ENCODE assay signal across 8 cellular contexts in genomic region chr11:74989269-74989655, GRCh38. TPM values are rescaled to one million over a fixed set of nuclear protein-coding genes. Genes with fewer than 3 reads are reported as not detected.
DNase-seq lines count a peak whose midpoint lies in the region; ATAC-seq and TF ChIP-seq lines count a peak whose summit lies in the region.

No MANE protein-coding gene starts in this region.

- H3K4me3 ChIP-seq in iPS-18a (ENCODE audit: low read length) (peak overlapping the region; percentile 87), stomach (peak overlapping the region; percentile 61 to 82 (median 68))

- H3K36me3 Mint-ChIP-seq in activated CD8-positive, alpha-beta T cell treated with anti-CD3 and anti-CD28 coated beads, Interleukin-2, amount 10 ng/mL, durations not matched to agents 7 days and 5 days (ENCODE audit: low read depth), result peaks cover 2% of the 10 kb centered on the region

- H3K4me1 ChIP-seq in iPS-18a (ENCODE audit: control insufficient read depth, low read depth, low read length) (no peaks in the 10 kb centered on the region), stomach (peaks cover 0 to 28% (median 25%) of the 10 kb centered on the region in 4 donors)

- peak overlapping the region; percentile 75 for H3K9ac ChIP-seq in iPS-18a (ENCODE audit: low read length)

- CTCF ChIA-PET in activated CD8-positive, alpha-beta T cell treated with anti-CD3 and anti-CD28 coated beads, Interleukin-2, amount 10 ng/mL, durations not matched to agents 7 days and 5 days (lab: Charles Lee), result interaction anchor here (0.9 to 2.2 kb wide), 11 partner anchors 11 to 280 kb away, joined by 3 to 11 read pairs (median 5); partner anchors contain the start of genes SPCS2, TPBGL and XRRA1

- 1 to 5% (median 3%) methylated on average over 8 of the region's 8 CpGs for WGBS in stomach, 5 donors

- ATAC-seq in GM18861 (IDR thresholded peaks at IDR 0.05; ENCODE audit: unreplicated experiment) (peak; percentile 2), HG03135 (IDR thresholded peaks at IDR 0.05; ENCODE audit: unreplicated experiment) (peak; percentile 5), HG03520 (IDR thresholded peaks at IDR 0.05; ENCODE audit: unreplicated experiment) (no peak)
- no peak for ATAC-seq in activated CD8-positive, alpha-beta T cell treated with anti-CD3 and anti-CD28 coated beads, Interleukin-2, amount 10 ng/mL, durations not matched to agents 7 days and 5 days

- H3K27me3 ChIP-seq in iPS-18a (ENCODE audit: control insufficient read depth, insufficient read depth, low read length) (no peaks in the 10 kb centered on the region), stomach (no peaks in the 10 kb centered on the region)

- H3K27me3 Mint-ChIP-seq in activated CD8-positive, alpha-beta T cell treated with anti-CD3 and anti-CD28 coated beads, Interleukin-2, amount 10 ng/mL, durations not matched to agents 7 days and 5 days (ENCODE audit: low read depth), result no peaks in the 10 kb centered on the region

- peaks cover under 1% of the 10 kb centered on the region for H3K36me3 ChIP-seq in iPS-18a (ENCODE audit: control insufficient read depth, low read depth, low read length)
- H3K36me3 ChIP-seq in stomach, result peaks cover 0 to 2% (median 1%) of the 10 kb centered on the region in 4 donors

- no peak overlapping the region for H3K27ac ChIP-seq in iPS-18a (ENCODE audit: low read length)
- peak overlapping the region; percentile 67 to 86 (median 75) for H3K27ac ChIP-seq in stomach

- TF ChIP-seq EP300 in stomach (IDR thresholded peaks at IDR 0.05), result no peak

- POLR2A ChIA-PET in activated CD8-positive, alpha-beta T cell treated with anti-CD3 and anti-CD28 coated beads, Interleukin-2, amount 10 ng/mL, durations not matched to agents 7 days and 5 days (lab: Charles Lee), result interaction anchor here (0.6 to 2.3 kb wide), 9 partner anchors 9 to 537 kb away, joined by 3 to 9 read pairs (median 3); partner anchors contain the start of genes SPCS2 and XRRA1

- no peaks in the 10 kb centered on the region for H3K9me3 Mint-ChIP-seq in activated CD8-positive, alpha-beta T cell treated with anti-CD3 and anti-CD28 coated beads, Interleukin-2, amount 10 ng/mL, durations not matched to agents 7 days and 5 days (ENCODE audit: insufficient read depth)

- DNase-seq in activated CD8-positive, alpha-beta T cell treated with anti-CD3 and anti-CD28 coated beads, Interleukin-2, amount 10 ng/mL, durations not matched to agents 7 days and 5 days, result no peak
- no peak for DNase-seq in stomach
- DNase-seq in cortex of kidney (lab: John Stamatoyannopoulos, UW), result no peak
- DNase-seq in NCI-H2081 treated with DMSO at 0.1 percent for 48 hours (lab: John Stamatoyannopoulos, UW), result no peak

- H3K4me3 Mint-ChIP-seq in activated CD8-positive, alpha-beta T cell treated with anti-CD3 and anti-CD28 coated beads, Interleukin-2, amount 10 ng/mL, durations not matched to agents 7 days and 5 days, result peak overlapping the region; percentile 94

- H3K27ac Mint-ChIP-seq in activated CD8-positive, alpha-beta T cell treated with anti-CD3 and anti-CD28 coated beads, Interleukin-2, amount 10 ng/mL, durations not matched to agents 7 days and 5 days, result peak overlapping the region; percentile 91

- TF ChIP-seq CTCF in stomach (IDR thresholded peaks at IDR 0.05), result no peak

- intact Hi-C loops in stomach (cut with DNase I; ENCODE audit: low total_unique reads), result no loop called here

- peaks cover 32% of the 10 kb centered on the region for H3K4me1 Mint-ChIP-seq in activated CD8-positive, alpha-beta T cell treated with anti-CD3 and anti-CD28 coated beads, Interleukin-2, amount 10 ng/mL, durations not matched to agents 7 days and 5 days (ENCODE audit: low read depth)

- TF ChIP-seq POLR2A in stomach (IDR thresholded peaks at IDR 0.05), result no peak

- H3K9me3 ChIP-seq in iPS-18a (ENCODE audit: control insufficient read depth, low read depth, low read length) (no peaks in the 10 kb centered on the region), stomach (no peaks in the 10 kb centered on the region)

RNA-seq across cellular contexts. Expression of gene NEU3, which starts 0.5 kb away (rescaled TPM):
- total RNA-seq in activated CD8-positive, alpha-beta T cell treated with anti-CD3 and anti-CD28 coated beads, Interleukin-2, amount 10 ng/mL, durations not matched to agents 7 days and 5 days, result 10 to 100 TPM; 15.8 to 16.7 TPM
- 10 to 100 TPM in 2 of 5 donors, 1 to 10 TPM in 2, under 1 TPM in 1; 0.58 to 33.5 (median 8.7) TPM for total RNA-seq in stomach
- polyA plus RNA-seq in stomach, result 1 to 10 TPM; 1.5 to 5.6 (median 1.9) TPM

RNA-seq across cellular contexts. Expression of gene SPCS2, which starts 40.2 kb away (rescaled TPM):
- 100 to 1,000 TPM; 149 to 156 TPM for total RNA-seq in activated CD8-positive, alpha-beta T cell treated with anti-CD3 and anti-CD28 coated beads, Interleukin-2, amount 10 ng/mL, durations not matched to agents 7 days and 5 days
- 100 to 1,000 TPM in 1 of 5 donors, 10 to 100 TPM in 2, 1 to 10 TPM in 2; 5.4 to 191 (median 25.8) TPM for total RNA-seq in stomach
- 100 to 1,000 TPM in 1 of 3 donors, 10 to 100 TPM in 2; 56.5 to 111 (median 70.6) TPM for polyA plus RNA-seq in stomach

RNA-seq across cellular contexts. Expression of gene XRRA1, which starts 40.4 kb away (rescaled TPM):
- 10 to 100 TPM; 16.6 to 19.0 TPM for total RNA-seq in activated CD8-positive, alpha-beta T cell treated with anti-CD3 and anti-CD28 coated beads, Interleukin-2, amount 10 ng/mL, durations not matched to agents 7 days and 5 days
- total RNA-seq in stomach, result 10 to 100 TPM in 3 of 5 donors, 1 to 10 TPM in 2; 5.8 to 57.7 (median 16.5) TPM
- polyA plus RNA-seq in stomach, result 1 to 10 TPM; 2.1 to 3.4 (median 2.5) TPM

Comparison
In these comparisons a context has a peak if more than half of its experiments do, and no peak if none do; other contexts are left out.
1. ATAC-seq: peak in GM18861 (single experiment) and HG03135 (single experiment); none in activated CD8-positive, alpha-beta T cell treated with anti-CD3 and anti-CD28 coated beads, Interleukin-2, amount 10 ng/mL, durations not matched to agents 7 days and 5 days (single experiment) and HG03520 (single experiment).